ENCODE assay signal across 8 cellular contexts in genomic region chr3:25783661-25784512, GRCh38. TPM values are rescaled to one million over a fixed set of nuclear protein-coding genes. Genes with fewer than 3 reads are reported as not detected.
DNase-seq lines count a peak whose midpoint lies in the region; ATAC-seq, FAIRE-seq and TF ChIP-seq lines count a peak whose summit lies in the region.

No MANE protein-coding gene starts in this region.

- peaks cover 56% of the 10 kb centered on the region for H3K4me1 Mint-ChIP-seq in activated CD8-positive, alpha-beta T cell treated with anti-CD3 and anti-CD28 coated beads for 36 hours (ENCODE audit: low read depth)
- H3K4me1 Mint-ChIP-seq in glutamatergic neuron (ENCODE audit: low read depth, unreplicated experiment): peaks cover 14% of the 10 kb centered on the region

- CTCF ChIA-PET in A673 (lab: Charles Lee): interaction anchor here (0.6 kb wide), 2 partner anchors 242 to 1291 kb away, joined by 5 to 6 read pairs; no protein-coding TSS in a partner anchor
- CTCF ChIA-PET in activated CD8-positive, alpha-beta T cell treated with anti-CD3 and anti-CD28 coated beads for 36 hours (lab: Charles Lee): interaction anchor here (1.0 to 1.4 kb wide), 3 partner anchors 122 to 144 kb away, joined by 3 to 10 read pairs (median 4); no protein-coding TSS in a partner anchor

- no peaks in the 10 kb centered on the region for H3K27me3 ChIP-seq in A673 (replicated peaks; ENCODE audit: insufficient read depth, low read depth, low read length, poor library complexity)
- no peaks in the 10 kb centered on the region for H3K27me3 ChIP-seq in pancreas

- WGBS in pancreas, 2 donors: 15% methylated on average over 33 to 34 of the region's 34 CpGs

- TF ChIP-seq CTCF in A673 (conservative IDR thresholded peaks at IDR 0.05; ENCODE audit: low read depth, low read length) (no peak), glutamatergic neuron (IDR thresholded peaks at IDR 0.05; ENCODE audit: partially characterized antibody, unreplicated experiment) (peak; percentile 12), pancreas (IDR thresholded peaks at IDR 0.05) (peak in 1 of 4 donors; percentile 1)
- TF ChIP-seq CTCF in activated CD8-positive, alpha-beta T cell treated with anti-CD3 and anti-CD28 coated beads for 36 hours (IDR thresholded peaks at IDR 0.05): no peak

- no peaks in the 10 kb centered on the region for H3K27me3 Mint-ChIP-seq in activated CD8-positive, alpha-beta T cell treated with anti-CD3 and anti-CD28 coated beads for 36 hours
- peaks cover 5% of the 10 kb centered on the region for H3K27me3 Mint-ChIP-seq in glutamatergic neuron (ENCODE audit: unreplicated experiment)

- H3K4me3 Mint-ChIP-seq in activated CD8-positive, alpha-beta T cell treated with anti-CD3 and anti-CD28 coated beads for 36 hours: peak overlapping the region; percentile 81
- H3K4me3 Mint-ChIP-seq in glutamatergic neuron (ENCODE audit: unreplicated experiment): peak overlapping the region; percentile 78

- H3K4me1 ChIP-seq in A673 (ENCODE audit: insufficient read depth, low read length, poor library complexity, severe bottlenecking) (peaks cover 13% of the 10 kb centered on the region), pancreas (peaks cover 8 to 13% (median 13%) of the 10 kb centered on the region in 3 donors)

- H3K27ac ChIP-seq in A673 (ENCODE audit: low read depth, low read length, poor library complexity, severe bottlenecking) (no peak overlapping the region), pancreas (peak overlapping the region; percentile 35 to 94 (median 91))

- peaks cover 36% of the 10 kb centered on the region for H3K36me3 Mint-ChIP-seq in activated CD8-positive, alpha-beta T cell treated with anti-CD3 and anti-CD28 coated beads for 36 hours (ENCODE audit: low read depth)
- H3K36me3 Mint-ChIP-seq in glutamatergic neuron (ENCODE audit: unreplicated experiment): no peaks in the 10 kb centered on the region

- ATAC-seq in HG02678 (IDR thresholded peaks at IDR 0.05; ENCODE audit: unreplicated experiment) (peak; percentile 32), pancreas (peak; percentile 39 to 60 (median 54))
- ATAC-seq in activated CD8-positive, alpha-beta T cell treated with anti-CD3 and anti-CD28 coated beads for 36 hours: peak; percentile 32

- intact Hi-C loops in A673 (cut with micrococcal nuclease; ENCODE audit: unreplicated experiment): no loop called here
- intact Hi-C loops in activated CD8-positive, alpha-beta T cell treated with anti-CD3 and anti-CD28 coated beads for 36 hours (cut with micrococcal nuclease): loop anchor here (5.0 kb wide), 1 partner anchor 122 kb away; the partner anchor contains the start of gene TOP2B
- intact Hi-C loops in pancreas (cut with DNase I): loop anchor here in 1 of 3 donors (10.0 kb wide), 1 partner anchor 119 kb away; the partner anchor contains the start of gene TOP2B

- BruUV-seq in A673 (replicated peaks; lab: Mats Ljungman, UMichigan): TSS peak; percentile 67

- H3K9me3 Mint-ChIP-seq in activated CD8-positive, alpha-beta T cell treated with anti-CD3 and anti-CD28 coated beads for 36 hours: no peaks in the 10 kb centered on the region
- no peaks in the 10 kb centered on the region for H3K9me3 Mint-ChIP-seq in glutamatergic neuron (ENCODE audit: unreplicated experiment)

- H3K9me3 ChIP-seq in A673 (ENCODE audit: low read depth, low read length, poor library complexity, severe bottlenecking) (no peaks in the 10 kb centered on the region), pancreas (no peaks in the 10 kb centered on the region)

- DNase-seq in A673 (ENCODE audit: low spot score): peak; percentile 54
- peak; percentile 71 for DNase-seq in GF-D8 (lab: John Stamatoyannopoulos, UW)
- DNase-seq in NCI-H1105 treated with DMSO at 0.1 percent for 48 hours (lab: John Stamatoyannopoulos, UW): peak; percentile 14
- DNase-seq in activated CD8-positive, alpha-beta T cell treated with anti-CD3 and anti-CD28 coated beads for 36 hours: peak; percentile 51
- peak; percentile 77 for DNase-seq in glutamatergic neuron
- peak in 3 of 6 donors; percentile 49 to 87 (median 63) for DNase-seq in pancreas
- DNase-seq in activated CD8-positive, alpha-beta memory T cell treated with anti-CD3 and anti-CD28 coated beads, Interleukin-2, amount 50 U/mL, for 48 hours: no peak

- peak overlapping the region; percentile 96 for H3K4me3 ChIP-seq in A673 (ENCODE audit: low read depth, low read length, poor library complexity, severe bottlenecking)
- peak overlapping the region; percentile 71 to 96 (median 82) for H3K4me3 ChIP-seq in pancreas

- no peak for FAIRE-seq in pancreas (lab: Jason Lieb, UNC)

- H3K36me3 ChIP-seq in A673 (ENCODE audit: insufficient read depth, low read length, poor library complexity, severe bottlenecking) (no peaks in the 10 kb centered on the region), pancreas (no peaks in the 10 kb centered on the region)

- peak overlapping the region; percentile 83 for H3K27ac Mint-ChIP-seq in activated CD8-positive, alpha-beta T cell treated with anti-CD3 and anti-CD28 coated beads for 36 hours
- peak overlapping the region; percentile 70 for H3K27ac Mint-ChIP-seq in glutamatergic neuron (ENCODE audit: unreplicated experiment)

- POLR2A ChIA-PET in A673 (lab: Charles Lee; ENCODE audit: low non-redundant PET): interaction anchor here (0.7 kb wide), 1 partner anchor 136 kb away, joined by 5 read pairs; no protein-coding TSS in a partner anchor
- POLR2A ChIA-PET in activated CD8-positive, alpha-beta T cell treated with anti-CD3 and anti-CD28 coated beads for 36 hours (lab: Charles Lee): interaction anchor here (0.8 to 1.7 kb wide), 8 partner anchors 10 to 134 kb away, joined by 3 to 9 read pairs (median 4); no protein-coding TSS in a partner anchor

RNA-seq across cellular contexts. Expression of gene NGLY1, which starts 0.6 kb away (rescaled TPM):
- 30.4 and 37.0 TPM in 2 replicates for total RNA-seq in A673 (2021)
- 100 to 1,000 TPM; 142 to 146 TPM for total RNA-seq in activated CD8-positive, alpha-beta T cell treated with anti-CD3 and anti-CD28 coated beads for 36 hours
- 28.0 TPM for total RNA-seq in glutamatergic neuron (ENCODE audit: unreplicated experiment)
- total RNA-seq in pancreas: 10 to 100 TPM; 14.0 to 22.6 (median 21.9) TPM
- 10 to 100 TPM; 17.6 to 22.4 TPM for polyA plus RNA-seq in pancreas

RNA-seq across cellular contexts. Expression of gene OXSM, which starts 6.0 kb away (rescaled TPM):
- total RNA-seq in A673 (2021) (7.6 and 8.7 TPM in 2 replicates), glutamatergic neuron (ENCODE audit: unreplicated experiment) (9.3 TPM), pancreas (1 to 10 TPM; 3.5 to 7.7 (median 6.4) TPM)
- total RNA-seq in activated CD8-positive, alpha-beta T cell treated with anti-CD3 and anti-CD28 coated beads for 36 hours: 10 to 100 TPM; 18.8 to 20.9 TPM
- 10 to 100 TPM in 1 of 2 donors, 1 to 10 TPM in 1; 8.9 to 13.8 TPM for polyA plus RNA-seq in pancreas
